1 cellular context compared by ENCODE assay signal in the genomic region with DNA sequence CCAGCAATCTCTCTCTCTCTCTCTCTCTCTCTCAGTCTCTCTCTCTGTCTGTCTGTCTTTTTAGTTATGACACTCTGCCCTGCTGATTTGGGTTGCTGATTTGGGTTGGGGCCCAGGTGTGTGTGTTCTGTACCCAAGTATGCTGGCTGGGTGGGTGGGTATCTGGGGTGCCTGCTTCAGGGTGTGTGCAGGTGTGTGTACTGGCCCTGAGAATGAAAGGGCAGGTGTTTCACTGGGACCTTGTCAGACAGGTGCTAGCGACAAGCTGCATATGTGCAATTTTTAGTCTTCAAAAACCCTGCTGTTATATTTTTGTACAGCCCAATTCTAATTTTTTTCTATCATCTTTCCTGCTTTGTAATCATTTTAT.
TF ChIP-seq lines count a peak whose summit lies in the region.

No MANE protein-coding gene starts in this region.

TF ChIP-seq in H1, 55 proteins besides CTCF, POLR2A, EP300 and RAD21 (continued from another document):
- TF ChIP-seq RNF2 (IDR thresholded peaks at IDR 0.05; ENCODE audit: borderline replicate concordance, low read depth, low read length, missing control alignments, poor library complexity, severe bottlenecking) (no peak), CHD2 (IDR thresholded peaks at IDR 0.05; ENCODE audit: low read length) (no peak), SUZ12 (IDR thresholded peaks at IDR 0.05; ENCODE audit: low read length) (no peak), YY1 (IDR thresholded peaks at IDR 0.05; ENCODE audit: low read depth, low read length) (no peak), ATF3 (IDR thresholded peaks at IDR 0.05; ENCODE audit: insufficient read depth, low read depth, low read length) (no peak)
- TF ChIP-seq, protein P1, sequence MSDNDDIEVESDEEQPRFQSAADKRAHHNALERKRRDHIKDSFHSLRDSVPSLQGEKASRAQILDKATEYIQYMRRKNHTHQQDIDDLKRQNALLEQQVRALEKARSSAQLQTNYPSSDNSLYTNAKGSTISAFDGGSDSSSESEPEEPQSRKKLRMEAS (IDR thresholded peaks at IDR 0.05), result no peak
